Comparison of ENCODE assay signal across 15 cellular contexts in genomic region chr3:172110127-172110779, GRCh38.
DNase-seq lines count a peak whose midpoint lies in the region; ATAC-seq, FAIRE-seq and TF ChIP-seq lines count a peak whose summit lies in the region.
"Had no signal": no experiment of that assay in that cellular context is flagged by ENCODE, and none has a peak within 500 bp of the region (broad histone marks: within the 10 kb centered on the region; RNA-seq: fewer than 3 reads in every experiment).

No MANE protein-coding gene starts in this region.

- H3K27me3 Mint-ChIP-seq in CD4-positive, CD25-positive, alpha-beta regulatory T cell = no peaks in the 10 kb centered on the region
- no peaks in the 10 kb centered on the region for H3K27me3 Mint-ChIP-seq in natural killer cell treated with Interleukin-12 subunit alpha and Interleukin-12 subunit beta and Interleukin-15 and Interleukin-18, amount 100 ng/mL, for 72 hours

- peak overlapping the region; percentile 26 for H3K23ac ChIP-seq in IMR-90 (ENCODE audit: low read depth, low read length)

- no peak overlapping the region for H2BK120ac ChIP-seq in IMR-90 (ENCODE audit: low read depth, low read length)

- no peak for FAIRE-seq in K562 (lab: Jason Lieb, UNC)
- FAIRE-seq: A549 had no signal

- H4K8ac ChIP-seq in IMR-90 (ENCODE audit: low read depth in 2 of 2, low read length in 2 of 2) = no peak overlapping the region

- dilution Hi-C loops in IMR-90 (cut with HindIII; ENCODE audit: low sequenced_read_pairs, unreplicated experiment) = no loop called here

- no peaks in the 10 kb centered on the region for H3K27me3 ChIP-seq in CD4-positive, CD25-positive, alpha-beta regulatory T cell (ENCODE audit: control insufficient read depth, insufficient read depth, low read length)
- no peaks in the 10 kb centered on the region for H3K27me3 ChIP-seq in IMR-90 (ENCODE audit: control insufficient read depth, insufficient read depth, low read length)
- H3K27me3 ChIP-seq in K562 (ENCODE audit: control insufficient read depth in 2 of 2, insufficient read depth in 2 of 2, low read length in 2 of 2) = no peaks in the 10 kb centered on the region
- no peaks in the 10 kb centered on the region for H3K27me3 ChIP-seq in esophagus squamous epithelium
- H3K27me3 ChIP-seq: BE2C had no signal

- BruUV-seq in IMR-90 (replicated peaks; lab: Mats Ljungman, UMichigan) = no TSS peak
- BruUV-seq in K562 (replicated peaks; lab: Mats Ljungman, UMichigan) = no TSS peak

- H4K20me1 ChIP-seq in IMR-90 (ENCODE audit: insufficient read depth, low read length) (peaks cover 87% of the 10 kb centered on the region), K562 (replicated peaks; ENCODE audit: control insufficient read depth, insufficient read depth, low read length) (peaks cover 5% of the 10 kb centered on the region; the same call in 1 of the 2 replicates)

- H2BK5ac ChIP-seq in IMR-90 (ENCODE audit: low read depth, low read length, poor library complexity, severe bottlenecking) = no peak overlapping the region

- H4K5ac ChIP-seq in IMR-90 (ENCODE audit: low read depth, low read length) = no peak overlapping the region

- peaks cover 42 to 85% of the 10 kb centered on the region in 2 experiments for H3K79me1 ChIP-seq in IMR-90 (ENCODE audit: low read depth in 1 of 2, low read length in 2 of 2)

- H3K4me2 ChIP-seq in IMR-90 (ENCODE audit: low read depth, low read length) (no peak overlapping the region), K562 (ENCODE audit: insufficient read depth, low read length) (no peak overlapping the region)
- H3K4me2 ChIP-seq: A549, GM23338 had no signal

- H3K14ac ChIP-seq in IMR-90 (replicated peaks; ENCODE audit: low read depth, low read length) = no peak overlapping the region

- H3K4me3 ChIP-seq in CD4-positive, CD25-positive, alpha-beta regulatory T cell (ENCODE audit: low read depth, low read length) = no peak overlapping the region
- H3K4me3 ChIP-seq in IMR-90 (ENCODE audit: insufficient read depth, low read depth, low read length) = no peak overlapping the region
- no peak overlapping the region for H3K4me3 ChIP-seq in K562
- H3K4me3 ChIP-seq in esophagus squamous epithelium = no peak overlapping the region
- H3K4me3 ChIP-seq: A549, GM23338 had no signal

- H3K79me2 ChIP-seq in K562 (ENCODE audit: control insufficient read depth, insufficient read depth, low read length) = peaks cover 74% of the 10 kb centered on the region

- H3K4me1 ChIP-seq in CD4-positive, CD25-positive, alpha-beta regulatory T cell (ENCODE audit: control insufficient read depth, insufficient read depth, low read length, poor library complexity, severe bottlenecking) = peaks cover 36% of the 10 kb centered on the region
- H3K4me1 ChIP-seq in IMR-90 (ENCODE audit: control insufficient read depth, insufficient read depth, low read length) = peaks cover 11% of the 10 kb centered on the region
- H3K4me1 ChIP-seq in K562 (replicated peaks in 1 of 2; ENCODE audit: control insufficient read depth in 2 of 2, insufficient read depth in 2 of 2, low read length in 2 of 2) = peaks cover 5 to 19% of the 10 kb centered on the region in 2 experiments
- H3K4me1 ChIP-seq in esophagus squamous epithelium = peaks cover 0 to 35% (median 6%) of the 10 kb centered on the region in 3 donors
- H3K4me1 ChIP-seq: BE2C had no signal

- TF ChIP-seq POLR2A in IMR-90 (IDR thresholded peaks at IDR 0.05; ENCODE audit: low read depth, low read length) (no peak), K562 (conservative IDR thresholded peaks at IDR 0.05) (no peak), esophagus squamous epithelium (IDR thresholded peaks at IDR 0.05) (no peak)

- no peak for TF ChIP-seq EP300 in K562 (IDR thresholded peaks at IDR 0.05; ENCODE audit: low read length)

- intact Hi-C loops in IMR-90 (cut with micrococcal nuclease) (no loop called here), K562 (cut with micrococcal nuclease) (no loop called here), esophagus squamous epithelium (cut with DNase I) (no loop called here)

- no peak overlapping the region for H4K91ac ChIP-seq in IMR-90 (ENCODE audit: insufficient read depth, low read depth, low read length)

- H3K36me3 Mint-ChIP-seq in CD4-positive, CD25-positive, alpha-beta regulatory T cell = peaks cover 14% of the 10 kb centered on the region
- H3K36me3 Mint-ChIP-seq in natural killer cell treated with Interleukin-12 subunit alpha and Interleukin-12 subunit beta and Interleukin-15 and Interleukin-18, amount 100 ng/mL, for 72 hours = peaks cover 16% of the 10 kb centered on the region

- WGBS in IMR-90 (ENCODE audit: extremely low coverage in 2 of 2, insufficient read length in 1 of 2), 2 experiments = no CpG with 5 or more reads among the region's 3 CpGs
- WGBS in K562 (ENCODE audit: insufficient coverage, low coverage, missing lambda C conversion rate) = 91% methylated on average over 3 of the region's 3 CpGs
- 90 to 91% methylated on average over 3 of the region's 3 CpGs for WGBS in esophagus squamous epithelium, 2 donors

- H2BK20ac ChIP-seq in IMR-90 (ENCODE audit: low read depth, low read length) = no peak overlapping the region

- peak overlapping the region; percentile 34 for H3K27ac ChIP-seq in CD4-positive, CD25-positive, alpha-beta regulatory T cell (ENCODE audit: insufficient read depth, low read length, poor library complexity, severe bottlenecking)
- H3K27ac ChIP-seq in IMR-90 (ENCODE audit: insufficient read depth, low read length) (no peak overlapping the region), K562 (ENCODE audit: extremely low read depth, low read depth, low read length) (no peak overlapping the region), esophagus squamous epithelium (no peak overlapping the region)
- H3K27ac ChIP-seq: A549, C4-2B had no signal

- TF ChIP-seq CTCF in IMR-90 (conservative IDR thresholded peaks at IDR 0.05; ENCODE audit: low read depth, low read length) = no peak
- no peak for TF ChIP-seq CTCF in K562 (IDR thresholded peaks at IDR 0.05 in 2 of 3, conservative IDR thresholded peaks at IDR 0.05 in 1 of 3; ENCODE audit: insufficient read depth in 2 of 3, low read depth in 1 of 3, low read length in 3 of 3)
- TF ChIP-seq CTCF in esophagus squamous epithelium (IDR thresholded peaks at IDR 0.05) = no peak

- peak overlapping the region in 1 of 3 donors; percentile 78 for H3K27ac Mint-ChIP-seq in CD4-positive, CD25-positive, alpha-beta regulatory T cell
- peak overlapping the region; percentile 98 to 100 for H3K27ac Mint-ChIP-seq in natural killer cell treated with Interleukin-12 subunit alpha and Interleukin-12 subunit beta and Interleukin-15 and Interleukin-18, amount 100 ng/mL, for 72 hours
- H3K27ac Mint-ChIP-seq: GM23338 had no signal

- H3K36me3 ChIP-seq in CD4-positive, CD25-positive, alpha-beta regulatory T cell (ENCODE audit: control insufficient read depth, insufficient read depth, low read length) = peaks cover 8% of the 10 kb centered on the region
- H3K36me3 ChIP-seq in IMR-90 (ENCODE audit: control insufficient read depth, insufficient read depth, low read length) = peaks cover 23% of the 10 kb centered on the region
- peaks cover 29% of the 10 kb centered on the region; the same call in 2 of the 3 replicates for H3K36me3 ChIP-seq in K562 (ENCODE audit: control insufficient read depth, insufficient read depth, low read length)
- peaks cover 0 to 19% (median 0%) of the 10 kb centered on the region in 3 donors for H3K36me3 ChIP-seq in esophagus squamous epithelium

- no peak for TF ChIP-seq RAD21 in IMR-90 (IDR thresholded peaks at IDR 0.05; ENCODE audit: low read length)
- no peak for TF ChIP-seq RAD21 in K562 (CRISPR knock-in tag; conservative IDR thresholded peaks at IDR 0.05 in 1 of 2, IDR thresholded peaks at IDR 0.05 in 1 of 2)

- peaks cover 14 to 69% (median 42%) of the 10 kb centered on the region in 4 donors for H3K4me1 Mint-ChIP-seq in CD4-positive, CD25-positive, alpha-beta regulatory T cell
- H3K4me1 Mint-ChIP-seq in natural killer cell treated with Interleukin-12 subunit alpha and Interleukin-12 subunit beta and Interleukin-15 and Interleukin-18, amount 100 ng/mL, for 72 hours (ENCODE audit: low read depth in 2 of 2) = peaks cover 71 to 80% of the 10 kb centered on the region in 2 donors

- H3K9me1 ChIP-seq in IMR-90 (ENCODE audit: insufficient read depth, low read length) (peaks cover 45% of the 10 kb centered on the region), K562 (ENCODE audit: control insufficient read depth, insufficient read depth, low read length) (no peaks in the 10 kb centered on the region)

- no peaks in the 10 kb centered on the region for H3K9me3 ChIP-seq in CD4-positive, CD25-positive, alpha-beta regulatory T cell (ENCODE audit: control insufficient read depth in 2 of 2, low read length in 2 of 2)
- no peaks in the 10 kb centered on the region for H3K9me3 ChIP-seq in IMR-90 (ENCODE audit: control insufficient read depth, insufficient read depth, low read length)
- no peaks in the 10 kb centered on the region for H3K9me3 ChIP-seq in K562 (replicated peaks; ENCODE audit: control insufficient read depth, insufficient read depth, low read depth, low read length)
- H3K9me3 ChIP-seq in esophagus squamous epithelium = no peaks in the 10 kb centered on the region
- H3K9me3 ChIP-seq: A549, BE2C had no signal

- H2AK9ac ChIP-seq in IMR-90 (replicated peaks; ENCODE audit: low read depth, low read length, poor library complexity) = no peak overlapping the region

- CTCF ChIA-PET in IMR-90 (lab: Yijun Ruan, JAX) = interaction anchor here (0.7 kb wide), 1 partner anchor 9 kb away, joined by 6 read pairs; no protein-coding TSS in a partner anchor
- CTCF ChIA-PET in K562 (lab: Yijun Ruan, JAX; ENCODE audit: low intra/inter-chr PET ratio) = no interaction called here

- POLR2A ChIA-PET in IMR-90 (lab: Charles Lee; ENCODE audit: unreplicated experiment) (no interaction called here), K562 (lab: Yijun Ruan, JAX) (interaction anchor here (0.6 kb wide), 1 partner anchor 299 kb away, joined by 4 read pairs; no protein-coding TSS in a partner anchor)

- no peak overlapping the region for H2AK5ac ChIP-seq in IMR-90 (ENCODE audit: low read depth, low read length)

- no peak overlapping the region for H2BK15ac ChIP-seq in IMR-90 (ENCODE audit: low read depth, low read length)

- ATAC-seq in CD4-positive, CD25-positive, alpha-beta regulatory T cell (ENCODE audit: low read depth in 2 of 2) = no peak
- ATAC-seq in IMR-90 (ENCODE audit: low read depth) = no peak
- ATAC-seq in K562 = no peak
- ATAC-seq in natural killer cell treated with Interleukin-12 subunit alpha and Interleukin-12 subunit beta and Interleukin-15 and Interleukin-18, amount 100 ng/mL, for 72 hours = no peak
- no peak for ATAC-seq in HG02610 (IDR thresholded peaks at IDR 0.05; ENCODE audit: unreplicated experiment)
- ATAC-seq: A549, GM23338 had no signal

- H3K4ac ChIP-seq in IMR-90 (ENCODE audit: low read depth, low read length) = no peak overlapping the region

- no peak overlapping the region for H3K18ac ChIP-seq in IMR-90 (ENCODE audit: low read depth, low read length)

- H3K9me3 Mint-ChIP-seq in CD4-positive, CD25-positive, alpha-beta regulatory T cell = no peaks in the 10 kb centered on the region
- no peaks in the 10 kb centered on the region for H3K9me3 Mint-ChIP-seq in natural killer cell treated with Interleukin-12 subunit alpha and Interleukin-12 subunit beta and Interleukin-15 and Interleukin-18, amount 100 ng/mL, for 72 hours
- H3K9me3 Mint-ChIP-seq: GM23338 had no signal

- no peak for DNase-seq in CD4-positive, CD25-positive, alpha-beta regulatory T cell
- DNase-seq in IMR-90 = no peak
- DNase-seq in K562 (ENCODE audit: extremely low read depth in 1 of 4, low spot score in 3 of 4) = no peak
- DNase-seq in natural killer cell treated with Interleukin-12 subunit alpha and Interleukin-12 subunit beta and Interleukin-15 and Interleukin-18, amount 100 ng/mL, for 72 hours (ENCODE audit: low spot score) = no peak
- no peak for DNase-seq in NCI-H1092 (lab: John Stamatoyannopoulos, UW)
- DNase-seq in esophagus squamous epithelium (lab: John Stamatoyannopoulos, UW) = no peak
- no peak for DNase-seq in NOMO-1 treated with DMSO at 0.1 percent for 48 hours (lab: John Stamatoyannopoulos, UW; ENCODE audit: unreplicated experiment)
- DNase-seq: BE2C, Calu3, DMS 273 treated with DMSO at 0.1 percent for 48 hours, H7 had no signal

- H3K4me3 Mint-ChIP-seq in CD4-positive, CD25-positive, alpha-beta regulatory T cell = peak overlapping the region in 1 of 4 donors; percentile 39
- peak overlapping the region; percentile 64 for H3K4me3 Mint-ChIP-seq in natural killer cell treated with Interleukin-12 subunit alpha and Interleukin-12 subunit beta and Interleukin-15 and Interleukin-18, amount 100 ng/mL, for 72 hours
- H3K4me3 Mint-ChIP-seq: GM23338 had no signal

- in situ Hi-C loops in IMR-90 (cut with MboI; ENCODE audit: low sequenced_read_pairs) (no loop called here), K562 (cut with MboI) (no loop called here)

- H3K56ac ChIP-seq in IMR-90 (ENCODE audit: extremely low read depth, insufficient read depth, low read length) = no peak overlapping the region

- no peak overlapping the region for H3K9ac ChIP-seq in IMR-90 (ENCODE audit: low read depth, low read length)
- no peak overlapping the region for H3K9ac ChIP-seq in K562 (ENCODE audit: insufficient read depth in 1 of 2, low read depth in 2 of 2, low read length in 2 of 2)

- H2AFZ ChIP-seq in IMR-90 (replicated peaks; ENCODE audit: low read length, poor library complexity) (no peak overlapping the region), K562 (ENCODE audit: low read depth, low read length) (no peak overlapping the region)
- H2AFZ ChIP-seq: GM23338 had no signal
